ENCODE assay signal across 1 cellular context in genomic region chr13:20703785-20704458, GRCh38.
A peak's percentile ranks its signal among the peaks of the same experiment; 100 is the strongest.
TF ChIP-seq lines count a peak whose summit lies in the region.

No MANE protein-coding gene starts in this region.

TF ChIP-seq in HepG2, 621 proteins besides CTCF, POLR2A, EP300 and RAD21 (continued from another document and continues in another):
- TF ChIP-seq RNF219 (CRISPR knock-in tag; IDR thresholded peaks at IDR 0.05) (no peak), ZNF292 (CRISPR knock-in tag; IDR thresholded peaks at IDR 0.05; ENCODE audit: borderline replicate concordance, low read depth) (no peak), PRDM10 (CRISPR knock-in tag; IDR thresholded peaks at IDR 0.05; ENCODE audit: low read depth) (no peak), RCOR2 (CRISPR knock-in tag; IDR thresholded peaks at IDR 0.05) (no peak), ZNF691 (CRISPR knock-in tag; IDR thresholded peaks at IDR 0.05; ENCODE audit: borderline replicate concordance, low read depth) (0 out of 2 replicates have a peak, but pooled peaks have one; percentile 28), ZSCAN12 (CRISPR knock-in tag; IDR thresholded peaks at IDR 0.05) (0 out of 2 replicates have a peak, but pooled peaks have one; percentile 23), MED8 (CRISPR knock-in tag; IDR thresholded peaks at IDR 0.05; ENCODE audit: insufficient replicate concordance) (no peak), MXI1 (IDR thresholded peaks at IDR 0.05; ENCODE audit: borderline replicate concordance, low read depth, low read length) (0 out of 3 replicates have a peak, but pooled peaks have one; percentile 52), GABPB1 (CRISPR knock-in tag; IDR thresholded peaks at IDR 0.05) (peak; percentile 81), ZFX (CRISPR knock-in tag; IDR thresholded peaks at IDR 0.05; ENCODE audit: low read depth) (peak; percentile 69), ZNF569 (CRISPR knock-in tag; IDR thresholded peaks at IDR 0.05; ENCODE audit: borderline replicate concordance) (no peak), AFF4 (CRISPR knock-in tag; IDR thresholded peaks at IDR 0.05) (no peak), CENPX (CRISPR knock-in tag; IDR thresholded peaks at IDR 0.05) (no peak), ZSCAN21 (CRISPR knock-in tag; IDR thresholded peaks at IDR 0.05; ENCODE audit: borderline replicate concordance) (peak; percentile 48; the same call in 1 of the 2 replicates), ZNF777 (CRISPR knock-in tag; IDR thresholded peaks at IDR 0.05) (peak; percentile 56), JARID2 (CRISPR knock-in tag; IDR thresholded peaks at IDR 0.05; ENCODE audit: insufficient replicate concordance) (no peak), ATF1 (CRISPR knock-in tag; IDR thresholded peaks at IDR 0.05) (no peak), TBP (CRISPR knock-in tag; IDR thresholded peaks at IDR 0.05) (no peak), MTF2 (CRISPR knock-in tag; IDR thresholded peaks at IDR 0.05; ENCODE audit: borderline replicate concordance) (no peak), SIX4 (CRISPR knock-in tag; IDR thresholded peaks at IDR 0.05) (no peak), CHD2 (IDR thresholded peaks at IDR 0.05; ENCODE audit: low read depth, low read length) (no peak), RXRA (CRISPR knock-in tag; IDR thresholded peaks at IDR 0.05) (no peak), KAT7 (CRISPR knock-in tag; IDR thresholded peaks at IDR 0.05; ENCODE audit: borderline replicate concordance) (no peak), ZIK1 (CRISPR knock-in tag; IDR thresholded peaks at IDR 0.05; ENCODE audit: borderline replicate concordance, low read depth) (0 out of 2 replicates have a peak, but pooled peaks have one; percentile 35), SP4 (CRISPR knock-in tag; IDR thresholded peaks at IDR 0.05) (0 out of 2 replicates have a peak, but pooled peaks have one; percentile 34), HOXA7 (CRISPR knock-in tag; IDR thresholded peaks at IDR 0.05) (no peak), ZNF256 (CRISPR knock-in tag; conservative IDR thresholded peaks at IDR 0.05) (no peak), TFAP4 (IDR thresholded peaks at IDR 0.05; ENCODE audit: borderline replicate concordance, low read depth) (no peak), NAIF1 (CRISPR knock-in tag; IDR thresholded peaks at IDR 0.05; ENCODE audit: borderline replicate concordance) (no peak), KDM5A (IDR thresholded peaks at IDR 0.05; ENCODE audit: borderline replicate concordance, low read length) (no peak), SALL2 (CRISPR knock-in tag; IDR thresholded peaks at IDR 0.05) (no peak)
- TF ChIP-seq, protein P1, sequence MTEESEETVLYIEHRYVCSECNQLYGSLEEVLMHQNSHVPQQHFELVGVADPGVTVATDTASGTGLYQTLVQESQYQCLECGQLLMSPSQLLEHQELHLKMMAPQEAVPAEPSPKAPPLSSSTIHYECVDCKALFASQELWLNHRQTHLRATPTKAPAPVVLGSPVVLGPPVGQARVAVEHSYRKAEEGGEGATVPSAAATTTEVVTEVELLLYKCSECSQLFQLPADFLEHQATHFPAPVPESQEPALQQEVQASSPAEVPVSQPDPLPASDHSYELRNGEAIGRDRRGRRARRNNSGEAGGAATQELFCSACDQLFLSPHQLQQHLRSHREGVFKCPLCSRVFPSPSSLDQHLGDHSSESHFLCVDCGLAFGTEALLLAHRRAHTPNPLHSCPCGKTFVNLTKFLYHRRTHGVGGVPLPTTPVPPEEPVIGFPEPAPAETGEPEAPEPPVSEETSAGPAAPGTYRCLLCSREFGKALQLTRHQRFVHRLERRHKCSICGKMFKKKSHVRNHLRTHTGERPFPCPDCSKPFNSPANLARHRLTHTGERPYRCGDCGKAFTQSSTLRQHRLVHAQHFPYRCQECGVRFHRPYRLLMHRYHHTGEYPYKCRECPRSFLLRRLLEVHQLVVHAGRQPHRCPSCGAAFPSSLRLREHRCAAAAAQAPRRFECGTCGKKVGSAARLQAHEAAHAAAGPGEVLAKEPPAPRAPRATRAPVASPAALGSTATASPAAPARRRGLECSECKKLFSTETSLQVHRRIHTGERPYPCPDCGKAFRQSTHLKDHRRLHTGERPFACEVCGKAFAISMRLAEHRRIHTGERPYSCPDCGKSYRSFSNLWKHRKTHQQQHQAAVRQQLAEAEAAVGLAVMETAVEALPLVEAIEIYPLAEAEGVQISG (CRISPR knock-in tag; IDR thresholded peaks at IDR 0.05), result peak; percentile 50; the same call in 1 of the 2 replicates
- TF ChIP-seq, protein P2, sequence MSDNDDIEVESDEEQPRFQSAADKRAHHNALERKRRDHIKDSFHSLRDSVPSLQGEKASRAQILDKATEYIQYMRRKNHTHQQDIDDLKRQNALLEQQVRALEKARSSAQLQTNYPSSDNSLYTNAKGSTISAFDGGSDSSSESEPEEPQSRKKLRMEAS (IDR thresholded peaks at IDR 0.05), result peak; percentile 83
- TF ChIP-seq, protein P3, sequence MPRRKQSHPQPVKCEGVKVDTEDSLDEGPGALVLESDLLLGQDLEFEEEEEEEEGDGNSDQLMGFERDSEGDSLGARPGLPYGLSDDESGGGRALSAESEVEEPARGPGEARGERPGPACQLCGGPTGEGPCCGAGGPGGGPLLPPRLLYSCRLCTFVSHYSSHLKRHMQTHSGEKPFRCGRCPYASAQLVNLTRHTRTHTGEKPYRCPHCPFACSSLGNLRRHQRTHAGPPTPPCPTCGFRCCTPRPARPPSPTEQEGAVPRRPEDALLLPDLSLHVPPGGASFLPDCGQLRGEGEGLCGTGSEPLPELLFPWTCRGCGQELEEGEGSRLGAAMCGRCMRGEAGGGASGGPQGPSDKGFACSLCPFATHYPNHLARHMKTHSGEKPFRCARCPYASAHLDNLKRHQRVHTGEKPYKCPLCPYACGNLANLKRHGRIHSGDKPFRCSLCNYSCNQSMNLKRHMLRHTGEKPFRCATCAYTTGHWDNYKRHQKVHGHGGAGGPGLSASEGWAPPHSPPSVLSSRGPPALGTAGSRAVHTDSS (CRISPR knock-in tag; conservative IDR thresholded peaks at IDR 0.05), result no peak
- TF ChIP-seq, protein P4, sequence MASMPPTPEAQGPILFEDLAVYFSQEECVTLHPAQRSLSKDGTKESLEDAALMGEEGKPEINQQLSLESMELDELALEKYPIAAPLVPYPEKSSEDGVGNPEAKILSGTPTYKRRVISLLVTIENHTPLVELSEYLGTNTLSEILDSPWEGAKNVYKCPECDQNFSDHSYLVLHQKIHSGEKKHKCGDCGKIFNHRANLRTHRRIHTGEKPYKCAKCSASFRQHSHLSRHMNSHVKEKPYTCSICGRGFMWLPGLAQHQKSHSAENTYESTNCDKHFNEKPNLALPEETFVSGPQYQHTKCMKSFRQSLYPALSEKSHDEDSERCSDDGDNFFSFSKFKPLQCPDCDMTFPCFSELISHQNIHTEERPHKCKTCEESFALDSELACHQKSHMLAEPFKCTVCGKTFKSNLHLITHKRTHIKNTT (CRISPR knock-in tag; IDR thresholded peaks at IDR 0.05), result no peak
- TF ChIP-seq, protein P5, sequence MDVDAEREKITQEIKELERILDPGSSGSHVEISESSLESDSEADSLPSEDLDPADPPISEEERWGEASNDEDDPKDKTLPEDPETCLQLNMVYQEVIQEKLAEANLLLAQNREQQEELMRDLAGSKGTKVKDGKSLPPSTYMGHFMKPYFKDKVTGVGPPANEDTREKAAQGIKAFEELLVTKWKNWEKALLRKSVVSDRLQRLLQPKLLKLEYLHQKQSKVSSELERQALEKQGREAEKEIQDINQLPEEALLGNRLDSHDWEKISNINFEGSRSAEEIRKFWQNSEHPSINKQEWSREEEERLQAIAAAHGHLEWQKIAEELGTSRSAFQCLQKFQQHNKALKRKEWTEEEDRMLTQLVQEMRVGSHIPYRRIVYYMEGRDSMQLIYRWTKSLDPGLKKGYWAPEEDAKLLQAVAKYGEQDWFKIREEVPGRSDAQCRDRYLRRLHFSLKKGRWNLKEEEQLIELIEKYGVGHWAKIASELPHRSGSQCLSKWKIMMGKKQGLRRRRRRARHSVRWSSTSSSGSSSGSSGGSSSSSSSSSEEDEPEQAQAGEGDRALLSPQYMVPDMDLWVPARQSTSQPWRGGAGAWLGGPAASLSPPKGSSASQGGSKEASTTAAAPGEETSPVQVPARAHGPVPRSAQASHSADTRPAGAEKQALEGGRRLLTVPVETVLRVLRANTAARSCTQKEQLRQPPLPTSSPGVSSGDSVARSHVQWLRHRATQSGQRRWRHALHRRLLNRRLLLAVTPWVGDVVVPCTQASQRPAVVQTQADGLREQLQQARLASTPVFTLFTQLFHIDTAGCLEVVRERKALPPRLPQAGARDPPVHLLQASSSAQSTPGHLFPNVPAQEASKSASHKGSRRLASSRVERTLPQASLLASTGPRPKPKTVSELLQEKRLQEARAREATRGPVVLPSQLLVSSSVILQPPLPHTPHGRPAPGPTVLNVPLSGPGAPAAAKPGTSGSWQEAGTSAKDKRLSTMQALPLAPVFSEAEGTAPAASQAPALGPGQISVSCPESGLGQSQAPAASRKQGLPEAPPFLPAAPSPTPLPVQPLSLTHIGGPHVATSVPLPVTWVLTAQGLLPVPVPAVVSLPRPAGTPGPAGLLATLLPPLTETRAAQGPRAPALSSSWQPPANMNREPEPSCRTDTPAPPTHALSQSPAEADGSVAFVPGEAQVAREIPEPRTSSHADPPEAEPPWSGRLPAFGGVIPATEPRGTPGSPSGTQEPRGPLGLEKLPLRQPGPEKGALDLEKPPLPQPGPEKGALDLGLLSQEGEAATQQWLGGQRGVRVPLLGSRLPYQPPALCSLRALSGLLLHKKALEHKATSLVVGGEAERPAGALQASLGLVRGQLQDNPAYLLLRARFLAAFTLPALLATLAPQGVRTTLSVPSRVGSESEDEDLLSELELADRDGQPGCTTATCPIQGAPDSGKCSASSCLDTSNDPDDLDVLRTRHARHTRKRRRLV (CRISPR knock-in tag; IDR thresholded peaks at IDR 0.05), result no peak
